ENCODE assay signal across 7 cellular contexts in the genomic region with DNA sequence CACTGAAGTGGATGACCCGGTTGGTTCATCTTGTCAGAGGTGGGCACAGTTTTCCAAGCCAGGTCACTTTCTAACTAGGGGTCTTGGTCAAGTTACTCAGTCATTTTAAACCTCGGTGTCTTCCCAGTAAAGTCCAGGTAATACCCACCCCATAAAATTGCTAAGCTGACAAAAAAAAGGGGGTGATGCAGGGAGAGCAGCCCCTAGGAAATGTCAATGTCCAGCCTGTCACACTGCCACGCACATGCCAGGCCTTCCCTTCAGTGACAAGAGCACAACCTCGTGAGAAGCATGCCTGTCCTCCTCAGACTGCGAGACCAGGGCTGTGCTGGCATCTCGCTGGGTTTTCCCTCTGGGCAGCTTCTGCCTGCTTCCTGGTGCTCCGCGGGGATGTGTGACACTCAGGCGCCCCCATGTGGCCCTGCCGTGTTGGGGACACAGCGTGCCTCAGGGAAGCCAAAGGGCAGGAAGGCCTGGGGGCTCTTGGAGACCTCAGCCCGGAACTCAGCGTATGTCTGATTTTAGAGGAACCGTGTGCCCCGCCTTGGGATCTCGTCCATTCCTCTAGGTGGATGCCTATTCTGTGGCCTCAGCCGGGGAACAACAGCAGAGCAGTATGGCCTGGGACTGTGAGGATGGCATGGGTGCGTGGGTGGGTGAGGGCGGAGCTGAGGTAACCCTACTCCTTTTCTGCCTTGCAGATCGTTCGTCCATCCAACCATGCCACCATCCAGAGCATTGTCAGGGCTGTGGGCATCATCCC. TPM values are rescaled to one million over a fixed set of nuclear protein-coding genes. Genes with fewer than 3 reads are reported as not detected.
DNase-seq lines count a peak whose midpoint lies in the region; ATAC-seq and TF ChIP-seq lines count a peak whose summit lies in the region.

No MANE protein-coding gene starts in this region.

- no peaks in the 10 kb centered on the region for H3K9me3 ChIP-seq in effector memory CD4-positive, alpha-beta T cell (ENCODE audit: control insufficient read depth, low read length)
- no peaks in the 10 kb centered on the region for H3K9me3 ChIP-seq in mesenchymal stem cell (ENCODE audit: control insufficient read depth, low read length)

- no peak overlapping the region for H3K18ac ChIP-seq in mesenchymal stem cell (ENCODE audit: low read depth in 1 of 2, low read length in 2 of 2)

- H2BK12ac ChIP-seq in mesenchymal stem cell (ENCODE audit: low read length in 2 of 2), result no peak overlapping the region

- H4K91ac ChIP-seq in mesenchymal stem cell (ENCODE audit: low read length), result no peak overlapping the region

- no peak overlapping the region for H3K14ac ChIP-seq in mesenchymal stem cell (ENCODE audit: low read length in 2 of 2)

- H3K4me3 ChIP-seq in GM12864 (ENCODE audit: low read depth, low read length) (no peak overlapping the region), mesenchymal stem cell (ENCODE audit: insufficient read depth in 1 of 2, low read depth in 1 of 2, low read length in 2 of 2) (no peak overlapping the region)
- H3K4me3 ChIP-seq in effector memory CD4-positive, alpha-beta T cell (ENCODE audit: insufficient read depth, low read depth, low read length, poor library complexity, severe bottlenecking), result no peak overlapping the region

- H2AK5ac ChIP-seq in mesenchymal stem cell (ENCODE audit: low read length, severe bottlenecking), result no peak overlapping the region

- H3K79me1 ChIP-seq in mesenchymal stem cell (replicated peaks; ENCODE audit: low read length, poor library complexity, severe bottlenecking), result no peaks in the 10 kb centered on the region

- no peaks in the 10 kb centered on the region for H3K27me3 ChIP-seq in effector memory CD4-positive, alpha-beta T cell (replicated peaks; ENCODE audit: control insufficient read depth, insufficient read depth, low read length, poor library complexity, severe bottlenecking)
- H3K27me3 ChIP-seq in mesenchymal stem cell (ENCODE audit: control insufficient read depth in 1 of 2, insufficient read depth in 1 of 2, low read length in 2 of 2), result peaks cover 18 to 56% of the 10 kb centered on the region in 2 experiments

- no peak overlapping the region for H2AFZ ChIP-seq in mesenchymal stem cell (ENCODE audit: low read depth, low read length)

- H3K4ac ChIP-seq in mesenchymal stem cell (ENCODE audit: low read depth in 1 of 2, low read length in 2 of 2), result no peak overlapping the region

- DNase-seq in GM12864 (ENCODE audit: low read depth) (no peak), NCI-H69 (lab: John Stamatoyannopoulos, UW) (peak; percentile 40), mesenchymal stem cell (peak; percentile 46)
- DNase-seq in activated CD8-positive, alpha-beta memory T cell treated with anti-CD3 and anti-CD28 coated beads for 1 hour (ENCODE audit: extremely low read depth in 1 of 2, low read depth in 1 of 2), result peak; percentile 49 to 64
- DNase-seq in effector memory CD4-positive, alpha-beta T cell, result peak; percentile 50 to 67 (median 65)
- peak; percentile 57 to 65 for DNase-seq in stimulated activated CD8-positive, alpha-beta memory T cell treated with anti-CD3 and anti-CD28 coated beads, Interleukin-15, amount 100 ng/mL, for 4 hours (ENCODE audit: low read depth in 2 of 2)

- H4K8ac ChIP-seq in mesenchymal stem cell (ENCODE audit: low read length), result no peak overlapping the region

- H2BK120ac ChIP-seq in mesenchymal stem cell (ENCODE audit: low read depth, low read length), result no peak overlapping the region

- H2BK5ac ChIP-seq in mesenchymal stem cell (ENCODE audit: low read depth, low read length, poor library complexity, severe bottlenecking), result no peak overlapping the region

- H2BK15ac ChIP-seq in mesenchymal stem cell (ENCODE audit: low read depth, poor library complexity, severe bottlenecking), result no peak overlapping the region

- H3K4me1 ChIP-seq in effector memory CD4-positive, alpha-beta T cell (ENCODE audit: control insufficient read depth, insufficient read depth, low read length, poor library complexity, severe bottlenecking), result peaks cover 13% of the 10 kb centered on the region
- no peaks in the 10 kb centered on the region for H3K4me1 ChIP-seq in mesenchymal stem cell (ENCODE audit: control insufficient read depth, insufficient read depth, low read depth, low read length)

- no peak overlapping the region for H3K9ac ChIP-seq in mesenchymal stem cell (ENCODE audit: low read length)

- H3K36me3 ChIP-seq in effector memory CD4-positive, alpha-beta T cell (ENCODE audit: control insufficient read depth, insufficient read depth, low read length), result no peaks in the 10 kb centered on the region
- H3K36me3 ChIP-seq in mesenchymal stem cell (ENCODE audit: control insufficient read depth in 1 of 2, insufficient read depth in 2 of 2, low read depth in 1 of 2, low read length in 2 of 2), result no peaks in the 10 kb centered on the region

- peak; percentile 85 for TF ChIP-seq CTCF in GM12864 (IDR thresholded peaks at IDR 0.05; ENCODE audit: low read depth, low read length, missing control alignments)

- ATAC-seq in HG02981 (IDR thresholded peaks at IDR 0.05; ENCODE audit: unreplicated experiment), result peak; percentile 77

- 35% methylated on average over 21 of the region's 21 CpGs for WGBS in mesenchymal stem cell

- H3K23ac ChIP-seq in mesenchymal stem cell (ENCODE audit: low read length in 2 of 2), result no peak overlapping the region

- H3K4me2 ChIP-seq in mesenchymal stem cell (ENCODE audit: low read length, poor library complexity, severe bottlenecking), result no peak overlapping the region

- H3K27ac ChIP-seq in effector memory CD4-positive, alpha-beta T cell (ENCODE audit: insufficient read depth, low read length, poor library complexity, severe bottlenecking), result no peak overlapping the region
- H3K27ac ChIP-seq in mesenchymal stem cell (ENCODE audit: low read length, poor library complexity, severe bottlenecking), result no peak overlapping the region

RNA-seq across cellular contexts. Expression of gene GDF2, which starts 10.2 kb away (rescaled TPM):
- not detected for polyA plus RNA-seq in mesenchymal stem cell (2013, experiment 1 of 2)
- polyA plus RNA-seq in mesenchymal stem cell (2013, experiment 2 of 2), result not detected

RNA-seq across cellular contexts. Expression of gene GDF10, which starts 12.1 kb away (rescaled TPM):
- polyA plus RNA-seq in mesenchymal stem cell (2013, experiment 1 of 2), result not detected
- polyA plus RNA-seq in mesenchymal stem cell (2013, experiment 2 of 2), result not detected

RNA-seq across cellular contexts. Expression of gene RBP3, which starts 36.1 kb away (rescaled TPM):
- 0.01 TPM for polyA plus RNA-seq in mesenchymal stem cell (2013, experiment 1 of 2)
- 0.01 TPM for polyA plus RNA-seq in mesenchymal stem cell (2013, experiment 2 of 2)
